ENCODE assay signal across 26 cellular contexts in genomic region chr3:131261137-131261536, GRCh38.
"Had no signal": no experiment of that assay in that cellular context is flagged by ENCODE, and none has a peak within 500 bp of the region (broad histone marks: within the 10 kb centered on the region; RNA-seq: fewer than 3 reads in every experiment).

No MANE protein-coding gene starts in this region.

- H3K36me3 ChIP-seq: stomach, suprapubic skin, thoracic aorta, thyroid gland, tibial artery, transverse colon, upper lobe of left lung, upper lobe of right lung, uterus, vagina had no signal

- H3K4me1 Mint-ChIP-seq: stimulated activated effector memory CD8-positive, alpha-beta T cell treated with anti-CD3 and anti-CD28 coated beads, Interleukin-12 subunit alpha, Interleukin-12 subunit beta, amount 100 ng/mL, for 72 hours; stimulated activated memory B cell treated with anti-CD40 and anti-IgM and Interleukin-4, amounts not matched to agents 10 μg/mL and 1 μg/mL and 100 μg/mL, for 72 hours; stimulated activated naive CD8-positive, alpha-beta T cell treated with anti-CD3 and anti-CD28 coated beads, Interleukin-15, amount 100 ng/mL, for 72 hours had no signal

- ATAC-seq: stimulated activated effector memory CD8-positive, alpha-beta T cell treated with anti-CD3 and anti-CD28 coated beads, Interleukin-12 subunit alpha, Interleukin-12 subunit beta, amount 100 ng/mL, for 72 hours; stimulated activated memory B cell treated with anti-CD40 and anti-IgM and Interleukin-4, amounts not matched to agents 10 μg/mL and 1 μg/mL and 100 μg/mL, for 72 hours; stimulated activated naive CD8-positive, alpha-beta T cell treated with anti-CD3 and anti-CD28 coated beads, Interleukin-15, amount 100 ng/mL, for 72 hours; stimulated activated naive CD8-positive, alpha-beta T cell treated with anti-CD3 and anti-CD28 coated beads, Interleukin-15, Interleukin-2, amounts not matched to agents 100 U/mL and 50 U/mL, for 24 hours; upper lobe of right lung had no signal

- H3K27ac Mint-ChIP-seq: stimulated activated effector memory CD8-positive, alpha-beta T cell treated with anti-CD3 and anti-CD28 coated beads, Interleukin-12 subunit alpha, Interleukin-12 subunit beta, amount 100 ng/mL, for 72 hours; stimulated activated memory B cell treated with anti-CD40 and anti-IgM and Interleukin-4, amounts not matched to agents 10 μg/mL and 1 μg/mL and 100 μg/mL, for 72 hours; stimulated activated naive CD8-positive, alpha-beta T cell treated with anti-CD3 and anti-CD28 coated beads, Interleukin-15, amount 100 ng/mL, for 72 hours; stimulated activated naive CD8-positive, alpha-beta T cell treated with anti-CD3 and anti-CD28 coated beads, Interleukin-15, Interleukin-2, amounts not matched to agents 100 ng/mL and 50 ng/mL, for 24 hours; type B pancreatic cell had no signal

- H3K4me1 ChIP-seq: stomach, suprapubic skin, testis, thyroid gland, tibial artery, tibial nerve, transverse colon, upper lobe of left lung, upper lobe of right lung, uterus, vagina had no signal

- H3K27me3 Mint-ChIP-seq: stimulated activated memory B cell treated with anti-CD40 and anti-IgM and Interleukin-4, amounts not matched to agents 10 μg/mL and 1 μg/mL and 100 μg/mL, for 72 hours; stimulated activated naive CD8-positive, alpha-beta T cell treated with anti-CD3 and anti-CD28 coated beads, Interleukin-15, amount 100 ng/mL, for 72 hours; type B pancreatic cell had no signal

- H3K4me3 Mint-ChIP-seq: stimulated activated effector memory CD8-positive, alpha-beta T cell treated with anti-CD3 and anti-CD28 coated beads, Interleukin-12 subunit alpha, Interleukin-12 subunit beta, amount 100 ng/mL, for 72 hours; stimulated activated memory B cell treated with anti-CD40 and anti-IgM and Interleukin-4, amounts not matched to agents 10 μg/mL and 1 μg/mL and 100 μg/mL, for 72 hours; stimulated activated naive CD8-positive, alpha-beta T cell treated with anti-CD3 and anti-CD28 coated beads, Interleukin-15, amount 100 ng/mL, for 72 hours; stimulated activated naive CD8-positive, alpha-beta T cell treated with anti-CD3 and anti-CD28 coated beads, Interleukin-15, Interleukin-2, amounts not matched to agents 100 ng/mL and 50 ng/mL, for 24 hours; type B pancreatic cell had no signal

- H3K4me3 ChIP-seq: stomach, suprapubic skin, testis, thoracic aorta, thyroid gland, tibial artery, tibial nerve, transverse colon, upper lobe of left lung, upper lobe of right lung, uterus, vagina had no signal

- H3K27me3 ChIP-seq: stomach, suprapubic skin, testis, thyroid gland, tibial artery, tibial nerve, transverse colon, upper lobe of left lung, upper lobe of right lung, uterus, vagina had no signal

- H3K27ac ChIP-seq: stomach, suprapubic skin, testis, thoracic aorta, thyroid gland, tibial artery, tibial nerve, transverse colon, upper lobe of left lung, upper lobe of right lung, uterus, vagina had no signal

- H3K9me3 ChIP-seq: testis, thyroid gland, upper lobe of right lung, uterus, vagina had no signal

- DNase-seq: stimulated activated CD4-positive, alpha-beta T cell treated with anti-CD3 and anti-CD28 coated beads, Interleukin-2, amount 100 ng/mL, for 48 hours; stimulated activated CD4-positive, alpha-beta T cell treated with anti-CD3 and anti-CD28 coated beads, Interleukin-4, amount 100 ng/mL, for 1 hour; stimulated activated CD4-positive, alpha-beta T cell treated with anti-CD3 and anti-CD28 coated beads, Interleukin-4, amount 100 ng/mL, for 24 hours; stimulated activated CD4-positive, alpha-beta T cell treated with anti-CD3 and anti-CD28 coated beads, Interleukin-4, amount 100 ng/mL, for 4 hours; stimulated activated CD8-positive, alpha-beta memory T cell treated with anti-CD3 and anti-CD28 coated beads, Interleukin-4, amount 100 ng/mL, for 48 hours; stimulated activated naive CD4-positive, alpha-beta T cell; stimulated activated naive CD4-positive, alpha-beta T cell treated with Interleukin-2 at 50 U/mL for 16 hours; stimulated activated naive CD8-positive, alpha-beta T cell treated with anti-CD3 and anti-CD28 coated beads, Interleukin-15, amount 100 ng/mL, for 72 hours; stimulated activated naive CD8-positive, alpha-beta T cell treated with anti-CD3 and anti-CD28 coated beads, Interleukin-15, Interleukin-2, amounts not matched to agents 100 U/mL and 50 U/mL, for 24 hours; stomach; substantia nigra; testis; thyroid gland; tibial artery; transverse colon; upper lobe of left lung; upper lobe of right lung; uterus had no signal

- H3K36me3 Mint-ChIP-seq: stimulated activated effector memory CD8-positive, alpha-beta T cell treated with anti-CD3 and anti-CD28 coated beads, Interleukin-12 subunit alpha, Interleukin-12 subunit beta, amount 100 ng/mL, for 72 hours; type B pancreatic cell had no signal
